8 cellular contexts compared by ENCODE assay signal in the genomic region with DNA sequence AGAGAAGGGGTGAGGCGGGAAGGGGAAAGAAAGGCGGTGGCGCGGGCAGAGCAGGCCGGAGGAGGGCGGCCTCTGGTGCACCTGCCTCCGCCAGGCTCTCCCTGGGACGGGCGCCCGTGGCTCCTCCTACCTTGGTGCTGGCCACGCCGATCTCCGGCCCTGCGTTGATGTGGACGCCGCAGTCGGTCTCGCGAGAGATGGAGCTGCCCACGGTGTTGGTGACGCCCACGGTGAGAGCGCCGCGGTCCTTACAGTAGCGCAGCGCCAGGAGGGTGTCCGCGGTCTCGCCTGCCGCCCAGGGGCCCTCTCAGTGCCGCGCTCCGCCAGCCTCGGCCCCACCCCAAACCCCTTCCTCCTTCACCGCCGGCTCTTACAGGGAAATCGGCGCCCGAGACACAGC. TPM values are rescaled to one million over a fixed set of nuclear protein-coding genes. Genes with fewer than 3 reads are reported as not detected.
A peak's percentile ranks its signal among the peaks of the same experiment; 100 is the strongest.
DNase-seq lines count a peak whose midpoint lies in the region; ATAC-seq and TF ChIP-seq lines count a peak whose summit lies in the region.

No MANE protein-coding gene starts in this region.

- no peaks in the 10 kb centered on the region for H3K9me3 ChIP-seq in left lung

- peak; percentile 95 for DNase-seq in NCI-H2196 treated with DMSO at 0.1 percent for 48 hours (lab: John Stamatoyannopoulos, UW; ENCODE audit: unreplicated experiment)
- peak; percentile 87 to 94 for DNase-seq in left lung
- DNase-seq in stimulated activated naive CD8-positive, alpha-beta T cell treated with anti-CD3 and anti-CD28 coated beads, Interleukin-15, amount 100 ng/mL, for 72 hours = peak in 1 of 2 donors; percentile 78
- DNase-seq in A172 (ENCODE audit: low spot score) = no peak
- DNase-seq in NCI-H2081 treated with DMSO at 0.1 percent for 48 hours (lab: John Stamatoyannopoulos, UW) = no peak
- DNase-seq in EL = no peak

- peak overlapping the region; percentile 8 to 20 for H3K4me3 ChIP-seq in left lung

- H3K4me1 ChIP-seq in left lung = no peaks in the 10 kb centered on the region

- no peaks in the 10 kb centered on the region for H3K4me1 Mint-ChIP-seq in activated naive CD4-positive, alpha-beta T cell treated with anti-CD3 and anti-CD28 coated beads, Interleukin-2, amount 50 U/mL, for 24 hours
- H3K4me1 Mint-ChIP-seq in stimulated activated naive CD8-positive, alpha-beta T cell treated with anti-CD3 and anti-CD28 coated beads, Interleukin-15, amount 100 ng/mL, for 72 hours = no peaks in the 10 kb centered on the region

- intact Hi-C loops in left lung (cut with DNase I) = no loop called here

- ATAC-seq in GM21367 (IDR thresholded peaks at IDR 0.05; ENCODE audit: unreplicated experiment) (peak; percentile 45), left lung (peak; percentile 94)
- peak; percentile 41 for ATAC-seq in stimulated activated naive CD8-positive, alpha-beta T cell treated with anti-CD3 and anti-CD28 coated beads, Interleukin-15, amount 100 ng/mL, for 72 hours

- no peaks in the 10 kb centered on the region for H3K27me3 Mint-ChIP-seq in activated naive CD4-positive, alpha-beta T cell treated with anti-CD3 and anti-CD28 coated beads, Interleukin-2, amount 50 U/mL, for 24 hours
- H3K27me3 Mint-ChIP-seq in stimulated activated naive CD8-positive, alpha-beta T cell treated with anti-CD3 and anti-CD28 coated beads, Interleukin-15, amount 100 ng/mL, for 72 hours = peaks cover 7% of the 10 kb centered on the region

- H3K36me3 Mint-ChIP-seq in activated naive CD4-positive, alpha-beta T cell treated with anti-CD3 and anti-CD28 coated beads, Interleukin-2, amount 50 U/mL, for 24 hours = no peaks in the 10 kb centered on the region

- H3K9me3 Mint-ChIP-seq in activated naive CD4-positive, alpha-beta T cell treated with anti-CD3 and anti-CD28 coated beads, Interleukin-2, amount 50 U/mL, for 24 hours = no peaks in the 10 kb centered on the region
- H3K9me3 Mint-ChIP-seq in stimulated activated naive CD8-positive, alpha-beta T cell treated with anti-CD3 and anti-CD28 coated beads, Interleukin-15, amount 100 ng/mL, for 72 hours = no peaks in the 10 kb centered on the region

- peaks cover 0 to 5% of the 10 kb centered on the region in 2 donors for H3K27me3 ChIP-seq in left lung

- no peak for TF ChIP-seq CTCF in left lung (IDR thresholded peaks at IDR 0.05)

- H3K27ac ChIP-seq in left lung = peak overlapping the region in 1 of 2 donors; percentile 14

- no peak overlapping the region for H3K27ac Mint-ChIP-seq in activated naive CD4-positive, alpha-beta T cell treated with anti-CD3 and anti-CD28 coated beads, Interleukin-2, amount 50 U/mL, for 24 hours
- H3K27ac Mint-ChIP-seq in stimulated activated naive CD8-positive, alpha-beta T cell treated with anti-CD3 and anti-CD28 coated beads, Interleukin-15, amount 100 ng/mL, for 72 hours = peak overlapping the region in 1 of 2 donors; percentile 48

- H3K36me3 ChIP-seq in left lung = peaks cover 0 to 6% of the 10 kb centered on the region in 2 donors

- H3K4me3 Mint-ChIP-seq in activated naive CD4-positive, alpha-beta T cell treated with anti-CD3 and anti-CD28 coated beads, Interleukin-2, amount 50 U/mL, for 24 hours = peak overlapping the region; percentile 61
- H3K4me3 Mint-ChIP-seq in stimulated activated naive CD8-positive, alpha-beta T cell treated with anti-CD3 and anti-CD28 coated beads, Interleukin-15, amount 100 ng/mL, for 72 hours = peak overlapping the region in 1 of 2 donors; percentile 75

RNA-seq across cellular contexts. Expression of a gene that starts 21.8 kb away (rescaled TPM):
- 10 to 100 TPM; 42.4 to 44.9 TPM for total RNA-seq in left lung
- total RNA-seq in A172 (2014; rRNA removed; shearing (Covaris generic)) = 36.9 and 37.9 TPM in 2 replicates

RNA-seq across cellular contexts. Expression of a gene that starts 39.5 kb away (rescaled TPM):
- 10 to 100 TPM; 13.5 to 17.6 TPM for total RNA-seq in left lung
- total RNA-seq in A172 (2014; rRNA removed; shearing (Covaris generic)) = 42.0 and 50.5 TPM in 2 replicates

Comparison
In these comparisons a context has a peak if more than half of its experiments do, and no peak if none do; other contexts are left out.
1. ATAC-seq: peak in every context shown above with its lines; median percentile 94 in left lung; 45 in GM21367; 41 in stimulated activated naive CD8-positive, alpha-beta T cell treated with anti-CD3 and anti-CD28 coated beads, Interleukin-15, amount 100 ng/mL, for 72 hours.
2. DNase-seq: peak in NCI-H2196 treated with DMSO at 0.1 percent for 48 hours (single experiment) and left lung (2 of 2); none in A172 (single experiment), NCI-H2081 treated with DMSO at 0.1 percent for 48 hours (single experiment) and EL (single experiment).